Comparison of ENCODE assay signal across 24 cellular contexts in the genomic region with DNA sequence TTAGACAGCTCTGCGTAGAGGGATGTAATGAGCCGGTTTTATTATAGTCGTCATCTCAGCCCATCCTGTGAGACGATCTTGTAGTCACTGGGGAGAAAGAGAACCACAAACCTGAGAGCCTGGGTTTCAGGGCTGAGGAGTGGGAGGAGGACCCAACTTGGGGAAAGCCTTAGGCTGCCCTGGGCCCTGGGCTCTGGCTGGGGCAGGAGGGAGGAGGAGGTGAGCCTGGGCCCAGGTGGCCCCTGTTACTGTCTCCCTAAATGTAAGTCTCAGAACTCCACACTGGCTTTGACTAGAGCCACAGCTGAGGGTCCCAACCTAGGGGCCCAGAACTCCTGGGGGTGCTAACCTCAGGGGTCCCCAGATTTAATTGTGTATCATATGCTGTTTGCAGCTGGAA.
"Had no signal": no experiment of that assay in that cellular context is flagged by ENCODE, and none has a peak within 500 bp of the region (broad histone marks: within the 10 kb centered on the region; RNA-seq: fewer than 3 reads in every experiment).

No MANE protein-coding gene starts in this region.

- H3K4me2 ChIP-seq: neural progenitor cell had no signal

- H3K36me3 Mint-ChIP-seq: natural killer cell treated with Interleukin-12 subunit alpha and Interleukin-12 subunit beta and Interleukin-15 and Interleukin-18, amount 100 ng/mL, for 72 hours; neural progenitor cell; stimulated activated memory B cell treated with anti-CD40 and anti-IgM and Interleukin-4, amounts not matched to agents 10 μg/mL and 1 μg/mL and 100 μg/mL, for 72 hours had no signal

- H3K4me1 Mint-ChIP-seq: neural progenitor cell; stimulated activated memory B cell treated with anti-CD40 and anti-IgM and Interleukin-4, amounts not matched to agents 10 μg/mL and 1 μg/mL and 100 μg/mL, for 72 hours had no signal

- H3K9ac ChIP-seq: neural progenitor cell, parathyroid adenoma had no signal

- H3K9me3 Mint-ChIP-seq: dendritic cell treated with granulocyte-macrophage colony-stimulating factor and Interleukin-4, amounts not matched to agents 40 ng/mL and 50 ng/mL, for 4 days; effector memory CD8-positive, alpha-beta T cell; natural killer cell treated with Interleukin-12 subunit alpha and Interleukin-12 subunit beta and Interleukin-15 and Interleukin-18, amount 100 ng/mL, for 72 hours; neural progenitor cell; stimulated activated memory B cell treated with anti-CD40 and anti-IgM and Interleukin-4, amounts not matched to agents 10 μg/mL and 1 μg/mL and 100 μg/mL, for 72 hours; stimulated activated naive CD8-positive, alpha-beta T cell treated with anti-CD3 and anti-CD28 coated beads, Interleukin-15, Interleukin-2, amounts not matched to agents 100 ng/mL and 50 ng/mL, for 24 hours had no signal

- H3K27ac ChIP-seq: neural progenitor cell, parathyroid adenoma, psoas muscle, spleen, testis, tibial nerve, upper lobe of right lung had no signal

- DNase-seq: effector memory CD8-positive, alpha-beta T cell; erythroblast; foreskin melanocyte; hippocampal formation; left colon; mammary epithelial cell; mucosa of descending colon; occipital lobe; psoas muscle; retina; spleen; stimulated activated CD4-positive, alpha-beta T cell treated with anti-CD3 and anti-CD28 coated beads, Interleukin-15, amount 100 ng/mL, for 24 hours; stimulated activated CD4-positive, alpha-beta T cell treated with anti-CD3 and anti-CD28 coated beads, Interleukin-1b, Interleukin-23, amount 100 ng/mL, for 48 hours; stimulated activated CD4-positive, alpha-beta T cell treated with anti-CD3 and anti-CD28 coated beads, Interleukin-4, amount 100 ng/mL, for 24 hours; testis; upper lobe of right lung had no signal

- H3K36me3 ChIP-seq: neural progenitor cell, spleen, tibial nerve, upper lobe of right lung had no signal

- ATAC-seq: effector memory CD8-positive, alpha-beta T cell; left colon; mucosa of descending colon; natural killer cell treated with Interleukin-12 subunit alpha and Interleukin-12 subunit beta and Interleukin-15 and Interleukin-18, amount 100 ng/mL, for 72 hours; psoas muscle; sciatic nerve; stimulated activated memory B cell treated with anti-CD40 and anti-IgM and Interleukin-4, amounts not matched to agents 10 μg/mL and 1 μg/mL and 100 μg/mL, for 72 hours; upper lobe of right lung had no signal

- H3K9me3 ChIP-seq: mucosa of descending colon, psoas muscle, spleen, testis, tibial nerve, upper lobe of right lung had no signal

- H3K27ac Mint-ChIP-seq: dendritic cell treated with granulocyte-macrophage colony-stimulating factor and Interleukin-4, amounts not matched to agents 40 ng/mL and 50 ng/mL, for 4 days; effector memory CD8-positive, alpha-beta T cell; natural killer cell treated with Interleukin-12 subunit alpha and Interleukin-12 subunit beta and Interleukin-15 and Interleukin-18, amount 100 ng/mL, for 72 hours; neural progenitor cell; stimulated activated memory B cell treated with anti-CD40 and anti-IgM and Interleukin-4, amounts not matched to agents 10 μg/mL and 1 μg/mL and 100 μg/mL, for 72 hours; stimulated activated naive CD8-positive, alpha-beta T cell treated with anti-CD3 and anti-CD28 coated beads, Interleukin-15, Interleukin-2, amounts not matched to agents 100 ng/mL and 50 ng/mL, for 24 hours had no signal

- H3K27me3 ChIP-seq: neural progenitor cell, testis, tibial nerve had no signal

- H3K4me3 ChIP-seq: mucosa of descending colon, neural progenitor cell, psoas muscle, spleen, testis, tibial nerve, upper lobe of right lung had no signal

- H3K4me1 ChIP-seq: neural progenitor cell, parathyroid adenoma, psoas muscle, spleen, testis, tibial nerve, upper lobe of right lung had no signal

- H3K4me3 Mint-ChIP-seq: dendritic cell treated with granulocyte-macrophage colony-stimulating factor and Interleukin-4, amounts not matched to agents 40 ng/mL and 50 ng/mL, for 4 days; effector memory CD8-positive, alpha-beta T cell; natural killer cell treated with Interleukin-12 subunit alpha and Interleukin-12 subunit beta and Interleukin-15 and Interleukin-18, amount 100 ng/mL, for 72 hours; neural progenitor cell; stimulated activated memory B cell treated with anti-CD40 and anti-IgM and Interleukin-4, amounts not matched to agents 10 μg/mL and 1 μg/mL and 100 μg/mL, for 72 hours; stimulated activated naive CD8-positive, alpha-beta T cell treated with anti-CD3 and anti-CD28 coated beads, Interleukin-15, Interleukin-2, amounts not matched to agents 100 ng/mL and 50 ng/mL, for 24 hours had no signal
